ENCODE assay signal across 8 cellular contexts in genomic region chr11:85627332-85627997, GRCh38. TPM values are rescaled to one million over a fixed set of nuclear protein-coding genes. Genes with fewer than 3 reads are reported as not detected.
A peak's percentile ranks its signal among the peaks of the same experiment; 100 is the strongest.
DNase-seq lines count a peak whose midpoint lies in the region; ATAC-seq, FAIRE-seq and TF ChIP-seq lines count a peak whose summit lies in the region.

TSS of gene DLG2 (minus strand) at chr11:85627344.

- H3K36me3 ChIP-seq in GM12878 (ENCODE audit: control insufficient read depth in 2 of 2, insufficient read depth in 2 of 2, low read length in 1 of 2) (peaks cover 0 to 4% of the 10 kb centered on the region in 2 experiments; a peak in 1 of 4 replicates), iPS DF 6.9 (ENCODE audit: control insufficient read depth, insufficient read depth, low read length) (no peaks in the 10 kb centered on the region), rectal smooth muscle tissue (ENCODE audit: control insufficient read depth, insufficient read depth, low read length) (no peaks in the 10 kb centered on the region)

- no peak for TF ChIP-seq CTCF in GM12878 (IDR thresholded peaks at IDR 0.05 in 2 of 3, conservative IDR thresholded peaks at IDR 0.05 in 1 of 3; ENCODE audit: control insufficient read depth in 2 of 3, extremely low read depth in 1 of 3, insufficient read depth in 1 of 3, low read depth in 3 of 3, low read length in 3 of 3)

- no peaks in the 10 kb centered on the region for H4K20me1 ChIP-seq in GM12878 (ENCODE audit: control insufficient read depth, insufficient read depth)

- H3K27me3 ChIP-seq in GM12878 (replicated peaks in 1 of 2; ENCODE audit: control insufficient read depth in 2 of 2, insufficient read depth in 2 of 2, low read length in 1 of 2): no peaks in the 10 kb centered on the region
- no peaks in the 10 kb centered on the region for H3K27me3 ChIP-seq in iPS DF 6.9 (ENCODE audit: control insufficient read depth, insufficient read depth, low read length)
- H3K27me3 ChIP-seq in rectal smooth muscle tissue (ENCODE audit: control insufficient read depth, insufficient read depth, low read length): no peaks in the 10 kb centered on the region

- peak within 1 kb of the TSS; percentile 85 for H3K9ac ChIP-seq in GM12878 (ENCODE audit: control insufficient read depth, insufficient read depth, low read length)
- peak within 1 kb of the TSS; percentile 61 for H3K9ac ChIP-seq in rectal smooth muscle tissue (ENCODE audit: low read length)

- H3K4me3 ChIP-seq in GM12878 (peak within 1 kb of the TSS; percentile 94), iPS DF 6.9 (ENCODE audit: low read length) (peak within 1 kb of the TSS; percentile 71), rectal smooth muscle tissue (ENCODE audit: low read length) (peak within 1 kb of the TSS; percentile 87)

- peak within 1 kb of the TSS; percentile 95 for H3K4me2 ChIP-seq in GM12878 (ENCODE audit: control insufficient read depth, insufficient read depth)

- no peaks in the 10 kb centered on the region for H3K9me3 ChIP-seq in GM12878 (replicated peaks; ENCODE audit: control insufficient read depth, insufficient read depth, low read length)
- no peaks in the 10 kb centered on the region for H3K9me3 ChIP-seq in iPS DF 6.9 (ENCODE audit: control insufficient read depth, insufficient read depth, low read length)

- WGBS in GM12878 (ENCODE audit: insufficient coverage, insufficient replicate concordance, low lambda C conversion rate, missing lambda C conversion rate): 2% methylated on average over 23 of the region's 23 CpGs
- WGBS in iPS DF 6.9 (ENCODE audit: insufficient coverage, insufficient read length): no CpG with 5 or more reads among the region's 23 CpGs

- H3K79me2 ChIP-seq in GM12878 (ENCODE audit: control insufficient read depth, insufficient read depth, low read length): peaks cover 24% of the 10 kb centered on the region

- CTCF ChIA-PET in GM12878 (lab: Yijun Ruan, JAX): interaction anchor here (0.6 to 2.4 kb wide), 5 partner anchors 18 to 991 kb away, joined by 3 to 13 read pairs (median 3); partner anchors contain the start of gene TMEM126A

- FAIRE-seq in GM12878 (lab: Jason Lieb, UNC): peak; percentile 73

- in situ Hi-C loops in GM12878 (cut with MboI): no loop called here

- no peak for TF ChIP-seq POLR2A in GM12878 (IDR thresholded peaks at IDR 0.05; ENCODE audit: low read depth, low read length)

- RAD21 ChIA-PET in GM12878 (lab: Charles Lee; ENCODE audit: unreplicated experiment): interaction anchor here (1.5 to 3.4 kb wide), 3 partner anchors 20 to 227 kb away, joined by 4 to 26 read pairs (median 10); partner anchors contain the start of genes CCDC83, CREBZF and TMEM126A

- DNase-seq in C1 segment of cervical spinal cord (lab: John Stamatoyannopoulos, UW): peak in 12 of 14 donors; percentile 30 to 80 (median 52)
- peak; percentile 18 for DNase-seq in NCI-H748 treated with DMSO at 0.1 percent for 48 hours (lab: John Stamatoyannopoulos, UW)
- DNase-seq in GM12878 (ENCODE audit: low read depth, low spot score): no peak
- no peak for DNase-seq in iPS DF 6.9 (ENCODE audit: low read depth, low spot score)
- no peak for DNase-seq in central memory CD4-positive, alpha-beta T cell
- no peak for DNase-seq in GF-D8 (lab: John Stamatoyannopoulos, UW)

- ATAC-seq in GM19455 (IDR thresholded peaks at IDR 0.05; ENCODE audit: unreplicated experiment): peak; percentile 1
- peak; percentile 2 for ATAC-seq in GM12878

- SMC1A ChIA-PET in GM12878 (lab: Charles Lee; ENCODE audit: uncharacterized antibody, unreplicated experiment): interaction anchor here (0.8 to 2.6 kb wide), 7 partner anchors 10 to 403 kb away, joined by 3 to 11 read pairs (median 3); partner anchors contain the start of gene TMEM126A

- H3K27ac ChIP-seq in GM12878 (ENCODE audit: control insufficient read depth, insufficient read depth): peak within 1 kb of the TSS; percentile 55
- H3K27ac ChIP-seq in iPS DF 6.9 (ENCODE audit: low read length): no peak within 1 kb of the TSS
- peak within 1 kb of the TSS; percentile 81 for H3K27ac ChIP-seq in rectal smooth muscle tissue (ENCODE audit: low read depth, low read length)

- TSS peak; percentile 78 for BruUV-seq in GM12878 (replicated peaks; lab: Mats Ljungman, UMichigan)

- TF ChIP-seq EP300 in GM12878 (IDR thresholded peaks at IDR 0.05; ENCODE audit: borderline replicate concordance in 1 of 2, control insufficient read depth in 1 of 2, low read depth in 2 of 2, low read length in 2 of 2): no peak

- peak within 1 kb of the TSS; percentile 99 for H2AFZ ChIP-seq in GM12878 (ENCODE audit: control insufficient read depth, low read depth, low read length)

- POLR2A ChIA-PET in GM12878 (lab: Charles Lee): interaction anchor here (0.8 to 5.5 kb wide), 12 partner anchors 10 to 592 kb away, joined by 3 to 35 read pairs (median 5); partner anchors contain the start of genes CREBZF and TMEM126A

- intact Hi-C loops in GM12878 (cut with micrococcal nuclease; ENCODE audit: unreplicated experiment): loop anchor here (10.0 kb wide), 1 partner anchor 513 kb away; no protein-coding TSS in a partner anchor

- H3K4me1 ChIP-seq in GM12878 (ENCODE audit: control insufficient read depth, insufficient read depth, low read length): peaks cover 8% of the 10 kb centered on the region
- H3K4me1 ChIP-seq in iPS DF 6.9 (ENCODE audit: control insufficient read depth, insufficient read depth, low read length): no peaks in the 10 kb centered on the region
- peaks cover 6% of the 10 kb centered on the region for H3K4me1 ChIP-seq in rectal smooth muscle tissue (ENCODE audit: control insufficient read depth, insufficient read depth, low read length)

- TF ChIP-seq RAD21 in GM12878 (IDR thresholded peaks at IDR 0.05; ENCODE audit: insufficient read depth, low read depth, low read length): no peak

TF ChIP-seq in GM12878, 131 proteins besides CTCF, POLR2A, EP300 and RAD21:
- TF ChIP-seq BRCA1 (IDR thresholded peaks at IDR 0.05; ENCODE audit: low read depth, low read length) (no peak), SRF (IDR thresholded peaks at IDR 0.05; ENCODE audit: low read depth in 2 of 2, low read length in 2 of 2) (no peak), FOS (IDR thresholded peaks at IDR 0.05; ENCODE audit: borderline replicate concordance, extremely low read depth, insufficient read length) (no peak), NRF1 (conservative IDR thresholded peaks at IDR 0.05; ENCODE audit: low read depth, low read length) (no peak), ZNF24 (IDR thresholded peaks at IDR 0.05) (no peak), NR2F1 (conservative IDR thresholded peaks at IDR 0.05) (no peak), IKZF2 (IDR thresholded peaks at IDR 0.05) (no peak), CREM (IDR thresholded peaks at IDR 0.05; ENCODE audit: low read depth) (no peak), JUND (IDR thresholded peaks at IDR 0.05; ENCODE audit: low read depth, low read length) (no peak)

RNA-seq across cellular contexts. Expression of gene DLG2, which starts in this region (rescaled TPM):
- total RNA-seq in GM12878 (2013; cell fraction: nucleolus; rRNA removed): 20.1 and 20.4 TPM in 2 replicates
- total RNA-seq in GM12878 (2014; rRNA removed) (0.51 and 0.54 TPM in 2 replicates), GM12878 (2014; rRNA removed; fragmentation: Illumina TruSeq; extraction: Trizol) (0.88 and 0.98 TPM in 2 replicates), GM12878 (2021) (0.38 and 1.0 TPM in 2 replicates)
- polyA plus RNA-seq in GM12878 (2011; ENCODE audit: low read depth): 0.71 TPM
- polyA plus RNA-seq in GM12878 (2011; rRNA removed) (0.98 and 1.6 TPM in 2 replicates), GM12878 (2014; fragmentation: Illumina TruSeq; extraction: Trizol) (0.37 and 0.49 TPM in 2 replicates), GM12878 (2014; fragmentation: Nextera tagmentation; extraction: Ambion mirVana) (under 1 TPM; 0.09 to 0.29 TPM), GM12878 (2014; rRNA removed) (0.23 and 0.33 TPM in 2 replicates), GM12878 (2016; fragmentation: Nextera tagmentation; extraction: Ambion mirVana) (under 1 TPM; 0.09 to 0.21 TPM)
- polyA plus RNA-seq in GM12878 (2011; cell fraction: cytosol; rRNA removed): 0.42 and 0.58 TPM in 2 replicates
- polyA plus RNA-seq in GM12878 (2011; cell fraction: nucleus; rRNA removed): 1.6 and 2.0 TPM in 2 replicates
- polyA plus RNA-seq in GM12878 (2012): 0.84 and 1.3 TPM in 2 replicates
- polyA minus RNA-seq in GM12878 (2011; rRNA and poly(A)+ RNA removed): 2.7 and 3.1 TPM in 2 replicates
- polyA minus RNA-seq in GM12878 (2011; cell fraction: cytosol; rRNA and poly(A)+ RNA removed): 1.6 TPM in 1 of 2 replicates, not detected in the other
- polyA minus RNA-seq in GM12878 (2011; cell fraction: nucleus; rRNA and poly(A)+ RNA removed): 4.5 and 6.1 TPM in 2 replicates

Comparison
In these comparisons a context has a peak if more than half of its experiments do, and no peak if none do; other contexts are left out.
1. DNase-seq: peak in C1 segment of cervical spinal cord (12 of 14) and NCI-H748 treated with DMSO at 0.1 percent for 48 hours (single experiment); none in GM12878 (single experiment), iPS DF 6.9 (single experiment), central memory CD4-positive, alpha-beta T cell (single experiment) and GF-D8 (single experiment).
2. Peak in every context shown above with its lines, with median percentiles within 50 percentile points of each other: H3K4me3 ChIP-seq.